Comparison of ENCODE assay signal across 9 cellular contexts in genomic region chr5:78504726-78505431, GRCh38.
DNase-seq lines count a peak whose midpoint lies in the region; ATAC-seq and TF ChIP-seq lines count a peak whose summit lies in the region.
"Had no signal": no experiment of that assay in that cellular context is flagged by ENCODE, and none has a peak within 500 bp of the region (broad histone marks: within the 10 kb centered on the region; RNA-seq: fewer than 3 reads in every experiment).

No MANE protein-coding gene starts in this region.

- peaks cover 0 to 69% of the 10 kb centered on the region in 2 donors for H3K4me1 ChIP-seq in right atrium auricular region

- no peaks in the 10 kb centered on the region for H3K9me3 ChIP-seq in right atrium auricular region

- TF ChIP-seq CTCF in right atrium auricular region (IDR thresholded peaks at IDR 0.05), result no peak

- H3K36me3 ChIP-seq in right atrium auricular region, result no peaks in the 10 kb centered on the region

- DNase-seq in SHP77 (lab: John Stamatoyannopoulos, UW) (peak; percentile 5 to 36), SHP77 treated with DMSO at 0.1 percent for 48 hours (lab: John Stamatoyannopoulos, UW) (no peak), amygdala (lab: John Stamatoyannopoulos, UW) (peak in 54 of 56 donors; percentile 26 to 93 (median 70)), right atrium auricular region (ENCODE audit: low spot score) (peak; percentile 95), sciatic nerve (ENCODE audit: low spot score) (peak; percentile 86), KG1 (lab: John Stamatoyannopoulos, UW) (no peak), SKM-1 treated with dmso at 0.1 percent for 144 hours (lab: John Stamatoyannopoulos, UW; ENCODE audit: unreplicated experiment) (no peak)
- DNase-seq: DND-41 had no signal

- intact Hi-C loops in sciatic nerve (cut with DNase I), result no loop called here

- no peak overlapping the region for H3K4me3 ChIP-seq in right atrium auricular region

- H3K27me3 ChIP-seq in right atrium auricular region, result no peaks in the 10 kb centered on the region

- ATAC-seq in sciatic nerve, result peak; percentile 92
- ATAC-seq in HG03175 (IDR thresholded peaks at IDR 0.05; ENCODE audit: unreplicated experiment), result no peak

- peak overlapping the region; percentile 64 to 65 for H3K27ac ChIP-seq in right atrium auricular region

Comparison
In these comparisons a context has a peak if more than half of its experiments do, and no peak if none do; other contexts are left out.
1. DNase-seq: peak in SHP77 (2 of 2), amygdala (54 of 56), right atrium auricular region (single experiment) and sciatic nerve (single experiment); none in SHP77 treated with DMSO at 0.1 percent for 48 hours (single experiment), KG1 (single experiment) and SKM-1 treated with dmso at 0.1 percent for 144 hours (single experiment).